In the genomic region with DNA sequence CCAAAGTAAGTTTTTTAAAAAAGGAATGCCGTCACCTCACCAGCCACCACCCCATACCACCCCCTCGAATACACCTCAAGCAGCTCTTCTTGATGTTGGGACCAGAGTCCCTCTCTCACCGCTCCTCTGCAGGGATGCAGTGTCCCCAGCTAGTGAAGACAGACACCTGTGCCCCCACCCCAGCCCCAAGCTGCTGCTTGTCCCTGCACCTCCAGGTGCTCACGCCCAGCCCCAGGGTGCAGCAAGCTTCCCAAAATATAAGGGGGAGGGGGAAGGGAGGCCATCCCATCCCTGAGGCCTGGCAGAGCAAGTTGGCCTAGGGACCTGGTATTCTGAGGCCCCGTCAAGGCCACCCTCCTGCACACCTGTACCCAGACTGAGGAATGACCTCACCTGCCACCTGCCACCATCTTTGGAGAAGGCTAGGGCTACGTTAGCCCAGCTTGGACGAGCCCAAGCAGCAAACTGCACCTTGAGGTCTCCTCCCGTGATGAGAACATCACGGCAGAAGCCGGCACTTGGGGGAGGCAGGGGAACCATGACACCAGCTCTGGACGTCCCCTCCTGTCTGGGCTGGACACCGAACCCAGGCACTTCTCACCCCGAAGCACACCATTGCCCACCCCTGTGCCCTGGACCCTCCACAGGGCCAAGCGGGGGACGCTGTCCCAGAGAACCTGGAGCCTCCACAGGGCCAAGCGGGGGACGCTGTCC, we compare ENCODE assay signal across 9 cellular contexts. TPM values are rescaled to one million over a fixed set of nuclear protein-coding genes. Genes with fewer than 3 reads are reported as not detected.
"Had no signal": no experiment of that assay in that cellular context is flagged by ENCODE, and none has a peak within 500 bp of the region (broad histone marks: within the 10 kb centered on the region; RNA-seq: fewer than 3 reads in every experiment).

No MANE protein-coding gene starts in this region.

- H3K4me3 ChIP-seq: GM23248, HAP-1, K562 had no signal

- H3K27ac Mint-ChIP-seq: HFFc6 had no signal

- H3K9me3 Mint-ChIP-seq: HFFc6 had no signal

- DNase-seq: GM23248, GOT3, HFFc6, IMR-90, KG1 had no signal

- H3K9me3 ChIP-seq: HAP-1 had no signal

- ATAC-seq: HCT116 had no signal

- H3K4me3 Mint-ChIP-seq: HFFc6 had no signal

- H3K27ac ChIP-seq: GM23248 had no signal

- H3K4me1 ChIP-seq: HAP-1 had no signal

RNA-seq across cellular contexts. Expression of a gene that starts 45.7 kb away (rescaled TPM):
- total RNA-seq: GM23248, H7, HFFc6, IMR-90 had no signal
